12 cellular contexts compared by ENCODE assay signal in the genomic region with DNA sequence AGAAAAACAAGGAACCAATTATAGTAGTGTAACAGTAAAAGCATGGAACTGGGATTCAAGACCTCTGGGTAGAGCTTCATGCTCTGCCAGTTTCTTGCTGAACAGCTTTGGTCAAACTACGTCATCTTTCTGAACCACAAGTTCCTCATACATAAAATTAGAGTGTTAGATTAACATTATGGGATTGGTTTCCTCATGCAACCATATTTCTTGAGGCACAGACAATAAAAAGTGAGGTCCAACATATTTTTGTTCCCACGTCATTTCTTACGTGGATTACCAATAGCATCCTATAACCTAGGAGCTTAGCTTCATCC.
DNase-seq lines count a peak whose midpoint lies in the region; ATAC-seq and TF ChIP-seq lines count a peak whose summit lies in the region.
"Had no signal": no experiment of that assay in that cellular context is flagged by ENCODE, and none has a peak within 500 bp of the region (broad histone marks: within the 10 kb centered on the region; RNA-seq: fewer than 3 reads in every experiment).

No MANE protein-coding gene starts in this region.

- no peaks in the 10 kb centered on the region for H3K9me3 ChIP-seq in SJCRH30 (replicated peaks)
- no peaks in the 10 kb centered on the region for H3K9me3 ChIP-seq in esophagus muscularis mucosa

- ATAC-seq in GM19023 (IDR thresholded peaks at IDR 0.05; ENCODE audit: unreplicated experiment), result peak; percentile 82
- ATAC-seq in HG02642 (IDR thresholded peaks at IDR 0.05; ENCODE audit: poor library complexity, unreplicated experiment), result peak; percentile 88
- peak; percentile 76 for ATAC-seq in HG03558 (IDR thresholded peaks at IDR 0.05; ENCODE audit: extremely low read depth, unreplicated experiment)
- ATAC-seq: activated T-cell treated with anti-CD3 and anti-CD28 coated beads, Interleukin-2, amount 50 U/mL, for 4 hours had no signal

- H3K4me1 ChIP-seq in SJCRH30 (no peaks in the 10 kb centered on the region), esophagus muscularis mucosa (peaks cover 0 to 7% (median 1%) of the 10 kb centered on the region in 4 donors)

- no peak overlapping the region for H3K27ac ChIP-seq in SJCRH30
- H3K27ac ChIP-seq in esophagus muscularis mucosa (replicated peaks in 1 of 4), result no peak overlapping the region

- DNase-seq in kidney epithelial cell (ENCODE audit: low read depth), result peak; percentile 39
- DNase-seq in SJCRH30, result no peak
- DNase-seq in esophagus muscularis mucosa (ENCODE audit: extremely low spot score), result no peak
- no peak for DNase-seq in medulla oblongata (ENCODE audit: extremely low spot score)
- DNase-seq in cerebellar cortex (ENCODE audit: low spot score), result no peak
- DNase-seq: activated T-cell treated with anti-CD3 and anti-CD28 coated beads, Interleukin-2, amount 50 U/mL, for 4 hours; DND-41; NCI-H2107; T-helper 2 cell had no signal

- H3K4me3 ChIP-seq in kidney epithelial cell (ENCODE audit: low read depth, low read length), result no peak overlapping the region
- H3K4me3 ChIP-seq in SJCRH30, result no peak overlapping the region
- H3K4me3 ChIP-seq in esophagus muscularis mucosa, result no peak overlapping the region

- intact Hi-C loops in esophagus muscularis mucosa (cut with DNase I), result no loop called here

- TF ChIP-seq CTCF in kidney epithelial cell (IDR thresholded peaks at IDR 0.05; ENCODE audit: insufficient read depth, low read length, poor library complexity, severe bottlenecking) (no peak), esophagus muscularis mucosa (IDR thresholded peaks at IDR 0.05) (no peak)

- no peaks in the 10 kb centered on the region for H3K27me3 ChIP-seq in kidney epithelial cell (ENCODE audit: control insufficient read depth, insufficient read depth, low read length)
- no peaks in the 10 kb centered on the region for H3K27me3 ChIP-seq in SJCRH30
- H3K27me3 ChIP-seq in esophagus muscularis mucosa, result no peaks in the 10 kb centered on the region

- no peak for TF ChIP-seq EP300 in esophagus muscularis mucosa (IDR thresholded peaks at IDR 0.05)

- H3K36me3 ChIP-seq in kidney epithelial cell (ENCODE audit: control insufficient read depth, insufficient read depth, low read length), result no peaks in the 10 kb centered on the region
- no peaks in the 10 kb centered on the region for H3K36me3 ChIP-seq in SJCRH30
- H3K36me3 ChIP-seq in esophagus muscularis mucosa, result no peaks in the 10 kb centered on the region

- no peak for TF ChIP-seq POLR2A in esophagus muscularis mucosa (IDR thresholded peaks at IDR 0.05; ENCODE audit: low read depth)

- 93% methylated on average over 3 of the region's 3 CpGs for WGBS in esophagus muscularis mucosa
